22 cellular contexts compared by ENCODE assay signal in the genomic region with DNA sequence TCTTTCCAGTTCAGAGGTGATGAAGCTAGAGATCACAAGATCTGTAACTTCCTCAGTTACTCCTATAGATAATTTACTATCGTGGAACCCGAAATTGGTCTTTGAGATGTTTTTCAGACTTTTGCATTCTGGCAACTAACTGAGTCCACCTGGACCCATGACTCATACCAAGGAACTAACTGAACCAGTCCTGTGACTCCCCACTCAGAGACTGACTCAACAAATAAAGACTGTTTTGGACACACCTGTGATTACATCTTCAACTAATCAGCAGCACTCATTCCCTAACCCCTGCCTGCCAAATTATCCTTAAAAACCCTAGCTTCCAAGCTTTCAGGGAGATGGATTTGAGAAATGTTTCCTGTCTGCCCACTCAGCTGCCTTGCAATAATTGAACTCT. TPM values are rescaled to one million over a fixed set of nuclear protein-coding genes. Genes with fewer than 3 reads are reported as not detected.
A peak's percentile ranks its signal among the peaks of the same experiment; 100 is the strongest.
DNase-seq lines count a peak whose midpoint lies in the region; ATAC-seq and TF ChIP-seq lines count a peak whose summit lies in the region.
"Had no signal": no experiment of that assay in that cellular context is flagged by ENCODE, and none has a peak within 500 bp of the region (broad histone marks: within the 10 kb centered on the region; RNA-seq: fewer than 3 reads in every experiment).

No MANE protein-coding gene starts in this region.

- WGBS in smooth muscle cell (ENCODE audit: low lambda C conversion rate) = 83% methylated on average over 2 of the region's 2 CpGs

- no peak overlapping the region for H3K9ac ChIP-seq in smooth muscle cell (ENCODE audit: low read depth)
- H3K9ac ChIP-seq: BLaER1 treated with 17β-estradiol and CSF1 and Interleukin-3, amounts not matched to agents 10 nM and 100 nM had no signal

- no peaks in the 10 kb centered on the region for H3K36me3 Mint-ChIP-seq in activated T-helper 17 cell treated with anti-CD3 and anti-CD28 coated beads, Interleukin-2, amount 50 U/mL, for 72 hours (ENCODE audit: low read depth)
- H3K36me3 Mint-ChIP-seq: natural killer cell treated with Interleukin-12 subunit alpha and Interleukin-12 subunit beta and Interleukin-15 and Interleukin-18, amount 100 ng/mL, for 72 hours had no signal

- ATAC-seq in HG02623 (IDR thresholded peaks at IDR 0.05; ENCODE audit: unreplicated experiment) = no peak
- no peak for ATAC-seq in HG02970 (IDR thresholded peaks at IDR 0.05; ENCODE audit: low FRiP score, unreplicated experiment)
- no peak for ATAC-seq in activated T-helper 17 cell treated with anti-CD3 and anti-CD28 coated beads, Interleukin-2, amount 50 U/mL, for 72 hours (replicated peaks)
- ATAC-seq: activated CD4-positive, alpha-beta T cell treated with anti-CD3 and anti-CD28 coated beads for 36 hours; activated naive CD8-positive, alpha-beta T cell treated with anti-CD3 and anti-CD28 coated beads, Interleukin-2, amount 50 U/mL, for 24 hours; GM23338; natural killer cell treated with Interleukin-12 subunit alpha and Interleukin-12 subunit beta and Interleukin-15 and Interleukin-18, amount 100 ng/mL, for 72 hours had no signal

- H3K9me3 Mint-ChIP-seq in activated T-helper 17 cell treated with anti-CD3 and anti-CD28 coated beads, Interleukin-2, amount 50 U/mL, for 72 hours = no peaks in the 10 kb centered on the region
- H3K9me3 Mint-ChIP-seq: activated naive CD8-positive, alpha-beta T cell treated with anti-CD3 and anti-CD28 coated beads, Interleukin-2, amount 50 U/mL, for 24 hours; GM23338; natural killer cell treated with Interleukin-12 subunit alpha and Interleukin-12 subunit beta and Interleukin-15 and Interleukin-18, amount 100 ng/mL, for 72 hours had no signal

- H3K27ac ChIP-seq in HEK293 (ENCODE audit: extremely low read depth, low read depth, low read length) (no peak overlapping the region), smooth muscle cell (ENCODE audit: low read depth) (peak overlapping the region; percentile 23)
- H3K27ac ChIP-seq: BLaER1 treated with 17β-estradiol and CSF1 and Interleukin-3, amounts not matched to agents 10 nM and 100 nM; stomach; thyroid gland had no signal

- H4K20me1 ChIP-seq in smooth muscle cell (ENCODE audit: low read depth) = no peaks in the 10 kb centered on the region
- H4K20me1 ChIP-seq: BLaER1 treated with 17β-estradiol and CSF1 and Interleukin-3, amounts not matched to agents 10 nM and 100 nM had no signal

- no peaks in the 10 kb centered on the region for H3F3A ChIP-seq in smooth muscle cell (ENCODE audit: low read depth)

- POLR2A ChIA-PET in HEK293 (lab: Yijun Ruan, JAX) = no interaction called here

- H3K36me3 ChIP-seq in HEK293 (ENCODE audit: control insufficient read depth in 2 of 2, insufficient read depth in 1 of 2, low read length in 2 of 2) = no peaks in the 10 kb centered on the region
- H3K36me3 ChIP-seq in smooth muscle cell (ENCODE audit: low read depth) = no peaks in the 10 kb centered on the region
- H3K36me3 ChIP-seq: BLaER1 treated with 17β-estradiol and CSF1 and Interleukin-3, amounts not matched to agents 10 nM and 100 nM; MG63; stomach; thyroid gland had no signal

- DNase-seq in RKO (ENCODE audit: low spot score) (peak; percentile 27), islet precursor cell (peak; percentile 57), smooth muscle cell (lab: John Stamatoyannopoulos, UW; ENCODE audit: unreplicated experiment) (no peak)
- DNase-seq: activated CD4-positive, alpha-beta T cell treated with anti-CD3 and anti-CD28 coated beads for 36 hours; activated CD8-positive, alpha-beta memory T cell treated with anti-CD3 and anti-CD28 coated beads for 24 hours; activated naive CD8-positive, alpha-beta T cell treated with anti-CD3 and anti-CD28 coated beads, Interleukin-2, amount 50 U/mL, for 24 hours; cerebellar nuclear complex; COR-L47; MG63; NCI-H2029 treated with DMSO at 0.1 percent for 48 hours; NCI-H2227 treated with DMSO at 0.1 percent for 48 hours; NCI-H69; stimulated activated CD4-positive, alpha-beta T cell treated with anti-CD3 and anti-CD28 coated beads, Interleukin-2, amount 100 ng/mL, for 24 hours; stomach; thyroid gland had no signal

- H3K4me1 ChIP-seq in HEK293 (ENCODE audit: control insufficient read depth, insufficient read depth, low read length) (no peaks in the 10 kb centered on the region), smooth muscle cell (ENCODE audit: low read depth) (no peaks in the 10 kb centered on the region)
- H3K4me1 ChIP-seq: BLaER1 treated with 17β-estradiol and CSF1 and Interleukin-3, amounts not matched to agents 10 nM and 100 nM; stomach; thyroid gland had no signal

- H3K79me2 ChIP-seq in smooth muscle cell (ENCODE audit: low read depth) = no peaks in the 10 kb centered on the region

- no peak overlapping the region for H2AFZ ChIP-seq in smooth muscle cell (ENCODE audit: low read depth)
- H2AFZ ChIP-seq: GM23338 had no signal

- no peak overlapping the region for H3K4me2 ChIP-seq in smooth muscle cell
- H3K4me2 ChIP-seq: BLaER1 treated with 17β-estradiol and CSF1 and Interleukin-3, amounts not matched to agents 10 nM and 100 nM; GM23338 had no signal

- no peak overlapping the region for H3K27ac Mint-ChIP-seq in activated T-helper 17 cell treated with anti-CD3 and anti-CD28 coated beads, Interleukin-2, amount 50 U/mL, for 72 hours
- H3K27ac Mint-ChIP-seq: activated CD4-positive, alpha-beta T cell treated with anti-CD3 and anti-CD28 coated beads for 36 hours; activated naive CD8-positive, alpha-beta T cell treated with anti-CD3 and anti-CD28 coated beads, Interleukin-2, amount 50 U/mL, for 24 hours; GM23338; natural killer cell treated with Interleukin-12 subunit alpha and Interleukin-12 subunit beta and Interleukin-15 and Interleukin-18, amount 100 ng/mL, for 72 hours had no signal

- H3K4me3 ChIP-seq in HEK293 (ENCODE audit: low read depth, low read length) (no peak overlapping the region), smooth muscle cell (no peak overlapping the region)
- H3K4me3 ChIP-seq: BLaER1 treated with 17β-estradiol and CSF1 and Interleukin-3, amounts not matched to agents 10 nM and 100 nM; GM23338; MG63; stomach; thyroid gland had no signal

- TF ChIP-seq CTCF in HEK293 (tag by site-specific recombination; IDR thresholded peaks at IDR 0.05) (no peak), smooth muscle cell (IDR thresholded peaks at IDR 0.05; ENCODE audit: borderline replicate concordance, insufficient read depth, poor library complexity, severe bottlenecking) (no peak)

- H3K4me1 Mint-ChIP-seq in activated T-helper 17 cell treated with anti-CD3 and anti-CD28 coated beads, Interleukin-2, amount 50 U/mL, for 72 hours = no peaks in the 10 kb centered on the region
- H3K4me1 Mint-ChIP-seq: activated CD4-positive, alpha-beta T cell treated with anti-CD3 and anti-CD28 coated beads for 36 hours; activated naive CD8-positive, alpha-beta T cell treated with anti-CD3 and anti-CD28 coated beads, Interleukin-2, amount 50 U/mL, for 24 hours; GM23338 had no signal

- no peaks in the 10 kb centered on the region for H3K9me3 ChIP-seq in HEK293 (ENCODE audit: control insufficient read depth, insufficient read depth, low read depth, low read length)
- H3K9me3 ChIP-seq in smooth muscle cell (replicated peaks; ENCODE audit: low read depth) = no peaks in the 10 kb centered on the region
- H3K9me3 ChIP-seq: MG63, stomach, thyroid gland had no signal

- H3K27me3 Mint-ChIP-seq in activated T-helper 17 cell treated with anti-CD3 and anti-CD28 coated beads, Interleukin-2, amount 50 U/mL, for 72 hours = peaks cover 12% of the 10 kb centered on the region

- no peaks in the 10 kb centered on the region for H3K27me3 ChIP-seq in smooth muscle cell (ENCODE audit: low read depth)
- H3K27me3 ChIP-seq: BLaER1 treated with 17β-estradiol and CSF1 and Interleukin-3, amounts not matched to agents 10 nM and 100 nM; MG63; stomach; thyroid gland had no signal

- no peak overlapping the region for H3K4me3 Mint-ChIP-seq in activated T-helper 17 cell treated with anti-CD3 and anti-CD28 coated beads, Interleukin-2, amount 50 U/mL, for 72 hours
- H3K4me3 Mint-ChIP-seq: activated CD4-positive, alpha-beta T cell treated with anti-CD3 and anti-CD28 coated beads for 36 hours; activated naive CD8-positive, alpha-beta T cell treated with anti-CD3 and anti-CD28 coated beads, Interleukin-2, amount 50 U/mL, for 24 hours; GM23338; natural killer cell treated with Interleukin-12 subunit alpha and Interleukin-12 subunit beta and Interleukin-15 and Interleukin-18, amount 100 ng/mL, for 72 hours had no signal

- CTCF ChIA-PET in HEK293 (lab: Yijun Ruan, JAX) = no interaction called here

TF ChIP-seq in HEK293, 187 proteins besides CTCF, POLR2A, EP300 and RAD21:
- TF ChIP-seq GLIS1 (tag by site-specific recombination; IDR thresholded peaks at IDR 0.05) (no peak), ZBTB17 (tag by site-specific recombination; IDR thresholded peaks at IDR 0.05) (0 out of 2 replicates have a peak, but pooled peaks have one; percentile 16)

RNA-seq across cellular contexts. Expression of gene GATM, which starts 57.8 kb away (rescaled TPM):
- 0.67 and 1.1 TPM in 2 replicates for total RNA-seq in smooth muscle cell
- 1.1 and 1.7 TPM in 2 replicates for polyA plus RNA-seq in smooth muscle cell
- total RNA-seq in activated T-helper 17 cell treated with anti-CD3 and anti-CD28 coated beads, Interleukin-2, amount 50 U/mL, for 72 hours = 1 to 10 TPM; 1.7 to 2.7 TPM
